Comparison of ENCODE assay signal across 8 cellular contexts in the genomic region with DNA sequence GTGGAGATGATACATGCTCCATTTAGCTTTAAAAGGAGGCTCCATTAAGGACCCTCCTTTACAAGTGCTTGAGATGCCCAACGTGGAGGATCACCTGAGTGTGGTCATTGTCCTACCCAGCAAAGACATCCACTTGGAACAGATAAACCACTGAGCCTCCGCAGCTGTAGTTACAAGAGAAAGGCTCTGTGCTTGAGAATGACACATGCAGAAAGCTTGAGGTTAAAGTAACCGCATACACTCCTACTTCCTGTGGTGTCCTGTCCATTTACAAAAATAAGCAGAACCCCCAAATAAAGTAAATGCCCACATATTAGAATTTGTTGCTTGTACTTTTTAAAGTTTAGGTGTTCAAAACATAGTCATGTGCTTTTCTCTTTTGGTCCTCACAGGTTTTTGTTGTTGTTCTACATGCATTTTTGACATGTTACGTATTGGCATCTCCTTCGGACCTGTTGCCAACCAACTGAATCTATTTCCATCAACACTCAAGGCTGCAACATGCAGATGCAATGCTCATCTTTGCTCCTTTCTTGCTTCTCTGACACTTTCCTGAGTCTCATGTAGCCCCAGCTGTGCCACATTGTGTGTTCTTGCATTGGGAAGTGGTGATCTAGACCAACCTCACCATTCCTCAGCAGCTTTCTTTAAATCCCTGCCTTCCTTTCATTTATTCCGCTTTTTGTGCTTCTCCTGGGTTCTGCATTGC. TPM values are rescaled to one million over a fixed set of nuclear protein-coding genes. Genes with fewer than 3 reads are reported as not detected.
A peak's percentile ranks its signal among the peaks of the same experiment; 100 is the strongest.
DNase-seq lines count a peak whose midpoint lies in the region; ATAC-seq and TF ChIP-seq lines count a peak whose summit lies in the region.

No MANE protein-coding gene starts in this region.

- TF ChIP-seq CTCF in brain microvascular endothelial cell (IDR thresholded peaks at IDR 0.05; ENCODE audit: low read depth, low read length, missing control alignments) (no peak), thyroid gland (IDR thresholded peaks at IDR 0.05) (no peak)

- no peaks in the 10 kb centered on the region for H3K9me3 ChIP-seq in thyroid gland

- H3K4me1 ChIP-seq in thyroid gland = no peaks in the 10 kb centered on the region

- TF ChIP-seq POLR2A in thyroid gland (IDR thresholded peaks at IDR 0.05) = no peak

- intact Hi-C loops in cardiac septum (cut with DNase I) = no loop called here
- intact Hi-C loops in thyroid gland (cut with DNase I) = no loop called here

- DNase-seq in EH (ENCODE audit: low read depth) (peak; percentile 87), brain microvascular endothelial cell (peak; percentile 75), cardiac septum (ENCODE audit: low spot score) (no peak), NCI-H1092 treated with DMSO at 0.1 percent for 48 hours (lab: John Stamatoyannopoulos, UW) (no peak), thyroid gland (no peak)
- no peak for DNase-seq in stimulated activated CD4-positive, alpha-beta T cell treated with anti-CD3 and anti-CD28 coated beads, Interleukin-15, amount 100 ng/mL, for 24 hours

- WGBS in thyroid gland, 2 donors = 62 to 75% methylated on average over 6 of the region's 6 CpGs

- H3K4me3 ChIP-seq in brain microvascular endothelial cell (ENCODE audit: low read depth, low read length) (no peak overlapping the region), thyroid gland (replicated peaks in 1 of 3) (no peak overlapping the region)

- in situ Hi-C loops in brain microvascular endothelial cell (cut with HindIII; ENCODE audit: low pct_ligation_motif_present, low sequenced_read_pairs) = no loop called here

- H3K36me3 ChIP-seq in brain microvascular endothelial cell (replicated peaks) (no peaks in the 10 kb centered on the region), thyroid gland (no peaks in the 10 kb centered on the region)

- H3K27ac ChIP-seq in brain microvascular endothelial cell (peak overlapping the region; percentile 1), thyroid gland (no peak overlapping the region)

- H3K27me3 ChIP-seq in brain microvascular endothelial cell (replicated peaks) (no peaks in the 10 kb centered on the region), thyroid gland (no peaks in the 10 kb centered on the region)

- peak; percentile 95 for ATAC-seq in GM21526 (IDR thresholded peaks at IDR 0.05; ENCODE audit: low FRiP score, unreplicated experiment)
- ATAC-seq in HG03575 (IDR thresholded peaks at IDR 0.05; ENCODE audit: extremely low read depth, insufficient number of reproducible peaks, low FRiP score, unreplicated experiment) = peak; percentile 73

RNA-seq across cellular contexts. Expression of a gene that starts 56.0 kb away (rescaled TPM):
- total RNA-seq in cardiac septum (not detected), thyroid gland (not detected)

RNA-seq across cellular contexts. Expression of a gene that starts 56.3 kb away (rescaled TPM):
- total RNA-seq in cardiac septum (not detected), thyroid gland (under 1 TPM in 2 of 4 donors, not detected in 2; 0.22 to 0.67 TPM)

Comparison
In these comparisons a context has a peak if more than half of its experiments do, and no peak if none do; other contexts are left out.
1. DNase-seq: peak in EH (single experiment) and brain microvascular endothelial cell (single experiment); none in cardiac septum (single experiment), NCI-H1092 treated with DMSO at 0.1 percent for 48 hours (single experiment), thyroid gland (0 of 2) and stimulated activated CD4-positive, alpha-beta T cell treated with anti-CD3 and anti-CD28 coated beads, Interleukin-15, amount 100 ng/mL, for 24 hours (single experiment).